ENCODE assay signal across 8 cellular contexts in the genomic region with DNA sequence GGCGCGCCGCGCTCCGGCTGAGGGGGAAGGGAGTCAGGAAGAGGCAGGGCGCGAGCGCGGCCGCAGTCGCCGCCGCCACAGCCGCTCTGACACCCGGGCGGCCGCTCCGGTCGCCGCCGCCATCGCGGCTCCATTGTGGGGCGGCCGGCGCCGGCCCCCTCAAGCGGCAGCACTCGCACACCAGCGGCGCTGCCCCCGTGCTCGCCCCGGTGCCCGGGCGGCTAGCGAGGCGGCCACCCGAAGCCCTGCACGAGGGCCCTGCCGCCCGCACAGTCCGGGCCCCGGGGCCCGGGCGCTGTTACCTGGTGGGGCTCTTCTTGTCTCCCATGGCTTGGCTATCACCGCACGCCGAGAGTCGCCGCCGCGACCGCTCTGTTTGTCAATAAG. TPM values are rescaled to one million over a fixed set of nuclear protein-coding genes. Genes with fewer than 3 reads are reported as not detected.
DNase-seq lines count a peak whose midpoint lies in the region; ATAC-seq and TF ChIP-seq lines count a peak whose summit lies in the region.

No MANE protein-coding gene starts in this region.

- peak overlapping the region; percentile 91 for H3K4me3 ChIP-seq in A673 (ENCODE audit: low read depth, low read length, poor library complexity, severe bottlenecking)
- peak overlapping the region; percentile 63 for H3K4me3 ChIP-seq in astrocyte of the cerebellum (ENCODE audit: low read depth, low read length)
- H3K4me3 ChIP-seq in lower leg skin (ENCODE audit: low read depth, poor library complexity, severe bottlenecking): peak overlapping the region; percentile 82
- peak overlapping the region; percentile 88 to 95 for H3K4me3 ChIP-seq in uterus

- peaks cover 8% of the 10 kb centered on the region for H3K4me1 ChIP-seq in A673 (ENCODE audit: insufficient read depth, low read length, poor library complexity, severe bottlenecking)
- no peaks in the 10 kb centered on the region for H3K4me1 ChIP-seq in uterus

- H3K27me3 ChIP-seq in A673 (replicated peaks; ENCODE audit: insufficient read depth, low read depth, low read length, poor library complexity): no peaks in the 10 kb centered on the region
- H3K27me3 ChIP-seq in uterus: no peaks in the 10 kb centered on the region

- ATAC-seq in GM19035 (IDR thresholded peaks at IDR 0.05; ENCODE audit: unreplicated experiment) (peak; percentile 29), HG03469 (IDR thresholded peaks at IDR 0.05; ENCODE audit: unreplicated experiment) (peak; percentile 24), HG03135 (IDR thresholded peaks at IDR 0.05; ENCODE audit: unreplicated experiment) (no peak)

- H3K9me3 ChIP-seq in A673 (ENCODE audit: low read depth, low read length, poor library complexity, severe bottlenecking): no peaks in the 10 kb centered on the region
- no peaks in the 10 kb centered on the region for H3K9me3 ChIP-seq in uterus

- in situ Hi-C loops in astrocyte of the cerebellum (cut with HindIII; ENCODE audit: low sequenced_read_pairs): no loop called here

- intact Hi-C loops in A673 (cut with micrococcal nuclease; ENCODE audit: unreplicated experiment): no loop called here
- intact Hi-C loops in lower leg skin (cut with DNase I; ENCODE audit: low total_unique reads): no loop called here
- intact Hi-C loops in uterus (cut with DNase I; ENCODE audit: low total_unique reads): no loop called here

- BruUV-seq in A673 (replicated peaks; lab: Mats Ljungman, UMichigan): no TSS peak

- CTCF ChIA-PET in A673 (lab: Charles Lee): no interaction called here

- TF ChIP-seq CTCF in A673 (conservative IDR thresholded peaks at IDR 0.05; ENCODE audit: low read depth, low read length): no peak
- TF ChIP-seq CTCF in astrocyte of the cerebellum (IDR thresholded peaks at IDR 0.05; ENCODE audit: low read depth, low read length, missing control alignments): no peak
- TF ChIP-seq CTCF in lower leg skin (IDR thresholded peaks at IDR 0.05): no peak
- TF ChIP-seq CTCF in uterus (IDR thresholded peaks at IDR 0.05): no peak

- TF ChIP-seq POLR2A in lower leg skin (IDR thresholded peaks at IDR 0.05) (no peak), uterus (IDR thresholded peaks at IDR 0.05) (no peak)

- 2% methylated on average over 16 of the region's 54 CpGs; no CpG with 5 or more reads in 1 of the 2 donors for WGBS in lower leg skin, 2 donors

- peak overlapping the region; percentile 85 for H3K27ac ChIP-seq in A673 (ENCODE audit: low read depth, low read length, poor library complexity, severe bottlenecking)
- H3K27ac ChIP-seq in uterus: peak overlapping the region; percentile 96 to 97

- POLR2A ChIA-PET in A673 (lab: Charles Lee; ENCODE audit: low non-redundant PET): interaction anchor here (0.6 kb wide), 1 partner anchor 93 kb away, joined by 7 read pairs; no protein-coding TSS in a partner anchor

- DNase-seq in A673 (ENCODE audit: low spot score) (no peak), astrocyte of the cerebellum (ENCODE audit: low read depth) (no peak), lower leg skin (ENCODE audit: low spot score in 2 of 2) (no peak), uterus (no peak)
- no peak for DNase-seq in activated CD8-positive, alpha-beta memory T cell treated with anti-CD3 and anti-CD28 coated beads, Interleukin-2, amount 50 U/mL, for 4 hours

- H3K36me3 ChIP-seq in A673 (ENCODE audit: insufficient read depth, low read length, poor library complexity, severe bottlenecking): peaks cover 3% of the 10 kb centered on the region
- H3K36me3 ChIP-seq in uterus: no peaks in the 10 kb centered on the region

RNA-seq across cellular contexts. Expression of gene YAF2, which starts 0.2 kb away (rescaled TPM):
- total RNA-seq in A673 (2021) (28.7 and 32.9 TPM in 2 replicates), lower leg skin (10 to 100 TPM in 3 of 4 donors, 1 to 10 TPM in 1; 8.7 to 17.8 (median 15.2) TPM), uterus (10 to 100 TPM; 10.8 to 69.7 (median 28.5) TPM)
